In the genomic region with DNA sequence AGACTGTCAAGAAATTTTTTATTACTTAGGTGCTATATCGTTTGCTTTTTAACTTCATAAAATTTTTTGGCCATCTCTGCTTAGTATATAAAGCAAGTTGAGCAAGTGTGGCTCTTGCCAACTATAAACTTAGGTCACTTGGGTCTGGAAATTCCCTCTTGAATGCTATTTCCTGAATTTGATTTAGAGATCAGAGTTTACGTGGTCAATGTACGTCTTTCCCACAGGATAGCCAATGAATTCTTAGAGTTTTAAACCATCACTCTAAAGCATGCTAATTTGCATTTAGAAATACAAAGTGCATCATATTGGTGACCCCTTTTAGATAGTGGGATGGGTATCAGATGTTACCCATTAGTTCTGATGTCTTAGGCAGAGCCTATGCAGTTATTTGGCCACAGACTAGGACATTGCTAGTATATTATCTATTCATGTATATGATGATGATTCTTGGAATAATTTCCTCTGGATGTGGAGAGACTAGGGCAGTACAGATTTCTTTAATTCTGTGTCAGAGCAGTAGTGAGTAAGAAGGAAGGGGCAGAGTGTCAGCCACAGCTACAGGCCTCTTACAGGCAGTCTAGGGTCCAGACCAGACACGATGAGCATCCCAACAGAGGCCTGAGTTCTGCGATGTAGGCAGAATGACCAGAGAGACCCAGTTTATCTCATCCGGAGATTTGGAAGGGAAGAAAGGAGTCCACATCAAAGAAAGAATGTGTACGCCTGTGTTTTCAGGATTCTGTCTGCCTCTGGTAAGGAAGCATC, we compare ENCODE assay signal across 20 cellular contexts. TPM values are rescaled to one million over a fixed set of nuclear protein-coding genes. Genes with fewer than 3 reads are reported as not detected.
DNase-seq lines count a peak whose midpoint lies in the region; ATAC-seq, FAIRE-seq and TF ChIP-seq lines count a peak whose summit lies in the region.
"Had no signal": no experiment of that assay in that cellular context is flagged by ENCODE, and none has a peak within 500 bp of the region (broad histone marks: within the 10 kb centered on the region; RNA-seq: fewer than 3 reads in every experiment).

No MANE protein-coding gene starts in this region.

- H3K79me2 ChIP-seq in ACC112 (ENCODE audit: control insufficient read depth, insufficient read depth, low read length, unreplicated experiment) (peaks cover 14% of the 10 kb centered on the region), astrocyte (ENCODE audit: insufficient read depth, low read length) (peaks cover 25% of the 10 kb centered on the region)

- intact Hi-C loops in left colon (cut with DNase I, micrococcal nuclease): no loop called here

- H3K36me3 Mint-ChIP-seq in astrocyte (ENCODE audit: low read depth, unreplicated experiment): peaks cover 2% of the 10 kb centered on the region
- H3K36me3 Mint-ChIP-seq: natural killer cell treated with Interleukin-12 subunit alpha and Interleukin-12 subunit beta and Interleukin-15 and Interleukin-18, amount 100 ng/mL, for 72 hours had no signal

- H3K27me3 Mint-ChIP-seq in astrocyte (ENCODE audit: low read depth, unreplicated experiment): no peaks in the 10 kb centered on the region

- no peaks in the 10 kb centered on the region for H3K36me3 ChIP-seq in ACC112 (ENCODE audit: insufficient read depth, low read length)
- H3K36me3 ChIP-seq in astrocyte (ENCODE audit: insufficient read depth, low read length): no peaks in the 10 kb centered on the region
- H3K36me3 ChIP-seq: breast epithelium had no signal

- DNase-seq in HS-5 (ENCODE audit: low read depth) (peak; percentile 58), astrocyte (ENCODE audit: low read depth) (peak; percentile 69), left colon (no peak), cerebellar nuclear complex (lab: John Stamatoyannopoulos, UW) (no peak), retina (no peak), NCI-H69 (lab: John Stamatoyannopoulos, UW) (no peak)
- DNase-seq: 8988T; activated CD4-positive, alpha-beta T cell treated with anti-CD3 and anti-CD28 coated beads for 4 hours; CD4-positive, alpha-beta memory T cell; erythroblast; Karpas-422; NCI-H748 treated with DMSO at 0.1 percent for 48 hours; OCI-M1; testis had no signal

- H3K9ac ChIP-seq in astrocyte (ENCODE audit: low read length): no peak overlapping the region

- no peak overlapping the region for H3K4me3 Mint-ChIP-seq in astrocyte (ENCODE audit: unreplicated experiment)
- H3K4me3 Mint-ChIP-seq: CD4-positive, alpha-beta memory T cell; natural killer cell treated with Interleukin-12 subunit alpha and Interleukin-12 subunit beta and Interleukin-15 and Interleukin-18, amount 100 ng/mL, for 72 hours had no signal

- no peak for FAIRE-seq in astrocyte (lab: Jason Lieb, UNC)
- FAIRE-seq: islet of Langerhans had no signal

- peak overlapping the region; percentile 16 for H3K27ac Mint-ChIP-seq in astrocyte (ENCODE audit: unreplicated experiment)
- H3K27ac Mint-ChIP-seq: activated T-helper 2 cell treated with anti-CD3 and anti-CD28 coated beads, Interferon-gamma antibody, Interleukin-2, Interleukin-4, amounts not matched to agents 10 μg/mL and 5 μg/mL and 100 μg/mL, durations not matched to agents 14 hours and 24 hours and 36 hours; CD4-positive, alpha-beta memory T cell; natural killer cell treated with Interleukin-12 subunit alpha and Interleukin-12 subunit beta and Interleukin-15 and Interleukin-18, amount 100 ng/mL, for 72 hours had no signal

- H2AFZ ChIP-seq in ACC112 (ENCODE audit: low read length, unreplicated experiment) (peak overlapping the region; percentile 20), astrocyte (ENCODE audit: low read depth, low read length) (no peak overlapping the region)

- peaks cover 21% of the 10 kb centered on the region for H4K20me1 ChIP-seq in astrocyte (ENCODE audit: insufficient read depth, low read length)

- ATAC-seq in left colon: peak; percentile 63
- ATAC-seq in GM21717 (IDR thresholded peaks at IDR 0.05; ENCODE audit: unreplicated experiment): no peak
- ATAC-seq: natural killer cell treated with Interleukin-12 subunit alpha and Interleukin-12 subunit beta and Interleukin-15 and Interleukin-18, amount 100 ng/mL, for 72 hours had no signal

- H3K27me3 ChIP-seq in ACC112 (ENCODE audit: insufficient read depth, low read length) (no peaks in the 10 kb centered on the region), astrocyte (ENCODE audit: insufficient read depth, low read length) (no peaks in the 10 kb centered on the region)
- H3K27me3 ChIP-seq: breast epithelium, testis had no signal

- H3K4me1 ChIP-seq in ACC112 (ENCODE audit: control insufficient read depth, insufficient read depth, low read length, unreplicated experiment) (peaks cover 35% of the 10 kb centered on the region), astrocyte (ENCODE audit: insufficient read depth, low read length) (peaks cover 18% of the 10 kb centered on the region)
- H3K4me1 ChIP-seq: breast epithelium, testis had no signal

- peaks cover 4% of the 10 kb centered on the region for H3K9me3 Mint-ChIP-seq in astrocyte (ENCODE audit: unreplicated experiment)
- H3K9me3 Mint-ChIP-seq: activated T-helper 2 cell treated with anti-CD3 and anti-CD28 coated beads, Interferon-gamma antibody, Interleukin-2, Interleukin-4, amounts not matched to agents 10 μg/mL and 5 μg/mL and 100 μg/mL, durations not matched to agents 14 hours and 24 hours and 36 hours; natural killer cell treated with Interleukin-12 subunit alpha and Interleukin-12 subunit beta and Interleukin-15 and Interleukin-18, amount 100 ng/mL, for 72 hours had no signal

- H3K27ac ChIP-seq in ACC112 (ENCODE audit: low read depth, low read length) (peak overlapping the region; percentile 92), astrocyte (ENCODE audit: low read depth, low read length) (no peak overlapping the region)
- H3K27ac ChIP-seq: breast epithelium, testis had no signal

- H3K4me1 Mint-ChIP-seq in astrocyte (ENCODE audit: low read depth, unreplicated experiment): peaks cover 20% of the 10 kb centered on the region
- H3K4me1 Mint-ChIP-seq: CD4-positive, alpha-beta memory T cell had no signal

- no peaks in the 10 kb centered on the region for H3K9me3 ChIP-seq in astrocyte (ENCODE audit: insufficient read depth, low read depth, low read length)
- H3K9me3 ChIP-seq: breast epithelium, testis had no signal

- H3K4me3 ChIP-seq in ACC112 (ENCODE audit: low read depth, low read length) (peak overlapping the region; percentile 27; the same call in 1 of the 2 replicates), astrocyte (ENCODE audit: insufficient read depth, low read depth, low read length) (no peak overlapping the region)
- H3K4me3 ChIP-seq: breast epithelium, testis had no signal

- no peak for TF ChIP-seq CTCF in astrocyte (IDR thresholded peaks at IDR 0.05; ENCODE audit: insufficient read depth, low read depth, low read length)

- H3K4me2 ChIP-seq in astrocyte (ENCODE audit: low read length): no peak overlapping the region

RNA-seq across cellular contexts. Expression of a gene that starts 30.3 kb away (rescaled TPM):
- total RNA-seq in astrocyte (6.5 and 6.9 TPM in 2 replicates), left colon (1 to 10 TPM; 4.9 to 9.2 TPM)

Comparison
In these comparisons a context has a peak if more than half of its experiments do, and no peak if none do; other contexts are left out.
1. DNase-seq: peak in HS-5 (single experiment) and astrocyte (single experiment); none in left colon (0 of 2), cerebellar nuclear complex (0 of 2), retina (single experiment) and NCI-H69 (single experiment).